ENCODE assay signal across 7 cellular contexts in the genomic region with DNA sequence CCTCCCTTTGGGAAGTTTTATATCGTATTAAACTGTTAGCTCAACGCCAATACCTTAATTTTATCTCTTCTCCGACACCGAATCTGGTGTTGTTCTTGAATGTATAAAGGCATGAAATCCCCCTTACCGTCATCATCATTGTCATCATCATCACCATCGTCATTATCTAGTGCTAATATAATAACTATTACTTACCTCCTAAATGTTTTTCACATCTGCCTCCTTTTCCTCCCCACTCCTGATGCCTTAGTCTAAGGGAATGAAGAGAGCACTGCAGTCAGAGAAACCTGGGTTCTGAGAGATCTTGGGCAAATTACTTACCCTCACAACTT. TPM values are rescaled to one million over a fixed set of nuclear protein-coding genes. Genes with fewer than 3 reads are reported as not detected.
DNase-seq lines count a peak whose midpoint lies in the region; ATAC-seq, FAIRE-seq and TF ChIP-seq lines count a peak whose summit lies in the region.

No MANE protein-coding gene starts in this region.

- peak overlapping the region; percentile 50 for H3K4me3 ChIP-seq in LNCaP clone FGC (ENCODE audit: low read depth, low read length)
- H3K4me3 ChIP-seq in endothelial cell of umbilical vein (replicated peaks in 1 of 3; ENCODE audit: insufficient read depth in 1 of 3, low read depth in 1 of 3, low read length in 3 of 3) = peak overlapping the region; percentile 40 to 95 (median 65)
- H3K4me3 ChIP-seq in psoas muscle = peak overlapping the region; percentile 96

- H2AFZ ChIP-seq in endothelial cell of umbilical vein (ENCODE audit: low read depth, low read length) = peak overlapping the region; percentile 97

- H3K9me1 ChIP-seq in endothelial cell of umbilical vein (replicated peaks; ENCODE audit: control insufficient read depth, extremely low read depth, insufficient read depth, low read length) = no peaks in the 10 kb centered on the region

- DNase-seq in LNCaP clone FGC (ENCODE audit: low read depth) = no peak
- DNase-seq in endothelial cell of umbilical vein (ENCODE audit: low read depth, low spot score) = peak; percentile 39
- DNase-seq in psoas muscle = no peak
- DNase-seq in NCI-H2171 (lab: John Stamatoyannopoulos, UW) = no peak
- no peak for DNase-seq in erythroblast (lab: John Stamatoyannopoulos, UW)
- no peak for DNase-seq in NCI-H2029 (lab: John Stamatoyannopoulos, UW)

- CTCF ChIA-PET in endothelial cell of umbilical vein (lab: Charles Lee) = no interaction called here

- H3K27ac ChIP-seq in endothelial cell of umbilical vein (ENCODE audit: insufficient read depth, low read depth, low read length) = no peak overlapping the region
- H3K27ac ChIP-seq in psoas muscle = peak overlapping the region; percentile 60

- dilution Hi-C loops in endothelial cell of umbilical vein (cut with MboI; ENCODE audit: extremely low pct_ligation_motif_present, low sequenced_read_pairs) = no loop called here

- TF ChIP-seq CTCF in LNCaP clone FGC (IDR thresholded peaks at IDR 0.05; ENCODE audit: control insufficient read depth, extremely low read depth, insufficient read depth) = no peak
- TF ChIP-seq CTCF in endothelial cell of umbilical vein (IDR thresholded peaks at IDR 0.05; ENCODE audit: extremely low read depth in 1 of 2, insufficient read depth in 1 of 2, low read depth in 1 of 2, low read length in 2 of 2) = no peak
- no peak for TF ChIP-seq CTCF in psoas muscle (IDR thresholded peaks at IDR 0.05)

- H3K79me2 ChIP-seq in endothelial cell of umbilical vein (ENCODE audit: control insufficient read depth, insufficient read depth, low read length) = peaks cover 34% of the 10 kb centered on the region

- no peaks in the 10 kb centered on the region for H4K20me1 ChIP-seq in endothelial cell of umbilical vein (replicated peaks; ENCODE audit: control insufficient read depth, extremely low read depth, insufficient read depth, low read length)

- intact Hi-C loops in endothelial cell of umbilical vein (cut with micrococcal nuclease) = loop anchor here (2.0 to 5.0 kb wide), 3 partner anchors 41 to 207 kb away; partner anchors contain the start of genes AK9, CD164, FIG4 and PPIL6
- intact Hi-C loops in psoas muscle (cut with DNase I) = loop anchor here in 1 of 2 donors (2.0 kb wide), 1 partner anchor 43 kb away; the partner anchor contains the start of genes PPIL6 and SMPD2

- peak overlapping the region; percentile 93 for H3K4me2 ChIP-seq in endothelial cell of umbilical vein (ENCODE audit: insufficient read depth, low read length)

- BruUV-seq in endothelial cell of umbilical vein (replicated peaks; lab: Mats Ljungman, UMichigan) = no TSS peak

- POLR2A ChIA-PET in endothelial cell of umbilical vein (lab: Charles Lee) = no interaction called here

- peak; percentile 1 for ATAC-seq in GM19467 (IDR thresholded peaks at IDR 0.05; ENCODE audit: unreplicated experiment)
- ATAC-seq in psoas muscle = no peak

- H3K9ac ChIP-seq in endothelial cell of umbilical vein (replicated peaks; ENCODE audit: extremely low read depth, insufficient read depth, low read length) = peak overlapping the region; percentile 19

- no peaks in the 10 kb centered on the region for H3K9me3 ChIP-seq in endothelial cell of umbilical vein (replicated peaks; ENCODE audit: control insufficient read depth, insufficient read depth, low read length)
- no peaks in the 10 kb centered on the region for H3K9me3 ChIP-seq in psoas muscle

- FAIRE-seq in endothelial cell of umbilical vein (lab: Jason Lieb, UNC) = peak; percentile 31

- no peak for TF ChIP-seq POLR2A in endothelial cell of umbilical vein (IDR thresholded peaks at IDR 0.05; ENCODE audit: low read depth, low read length)
- no peak for TF ChIP-seq POLR2A in erythroblast (IDR thresholded peaks at IDR 0.05; ENCODE audit: low read length)

- 1% methylated on average over 6 of the region's 6 CpGs for WGBS in psoas muscle, 3 donors

- H3K27me3 ChIP-seq in endothelial cell of umbilical vein (ENCODE audit: control insufficient read depth in 2 of 2, insufficient read depth in 2 of 2, low read length in 2 of 2) (peaks cover 8 to 13% of the 10 kb centered on the region in 2 experiments), psoas muscle (ENCODE audit: insufficient read depth in 3 of 3, low read length in 2 of 3) (no peaks in the 10 kb centered on the region)

- H3K36me3 ChIP-seq in endothelial cell of umbilical vein (ENCODE audit: control insufficient read depth in 2 of 2, extremely low read depth in 1 of 2, insufficient read depth in 2 of 2, low read length in 2 of 2) (peaks cover 0 to 3% of the 10 kb centered on the region in 2 experiments), psoas muscle (ENCODE audit: insufficient read depth in 1 of 2, low read depth in 1 of 2) (peaks cover 5 to 26% of the 10 kb centered on the region in 2 donors)

- peaks cover 24% of the 10 kb centered on the region for H3K4me1 ChIP-seq in endothelial cell of umbilical vein (ENCODE audit: control insufficient read depth, extremely low read depth, insufficient read depth, low read length)
- peaks cover 35% of the 10 kb centered on the region for H3K4me1 ChIP-seq in psoas muscle

TF ChIP-seq in endothelial cell of umbilical vein, 7 proteins besides CTCF, POLR2A, EP300 and RAD21:
- no peak for TF ChIP-seq JUN (IDR thresholded peaks at IDR 0.05; ENCODE audit: borderline replicate concordance, insufficient read depth, insufficient read length, low read depth)
- no peak for TF ChIP-seq MYC (IDR thresholded peaks at IDR 0.05; ENCODE audit: low read depth, low read length)
- no peak for TF ChIP-seq MAX (IDR thresholded peaks at IDR 0.05; ENCODE audit: insufficient read depth, insufficient read length)
- TF ChIP-seq GATA2 (IDR thresholded peaks at IDR 0.05; ENCODE audit: insufficient read depth, insufficient read length, low read depth, low read length) = no peak

RNA-seq across cellular contexts. Expression of gene ZBTB24, which starts 0.7 kb away (rescaled TPM):
- total RNA-seq in endothelial cell of umbilical vein (6.2 and 6.4 TPM in 2 replicates), psoas muscle (1 to 10 TPM; 4.4 to 5.8 (median 5.4) TPM)
- polyA plus RNA-seq in endothelial cell of umbilical vein (1.9 TPM in 2 replicates), psoas muscle (1 to 10 TPM; 2.3 to 5.5 (median 2.6) TPM)
- polyA plus RNA-seq in endothelial cell of umbilical vein (2011; cell fraction: cytosol; rRNA removed) = 2.3 TPM in 2 replicates
- 2.8 and 3.1 TPM in 2 replicates for polyA plus RNA-seq in endothelial cell of umbilical vein (2011; cell fraction: nucleus; rRNA removed)
- 3.2 and 3.9 TPM in 2 replicates for polyA plus RNA-seq in endothelial cell of umbilical vein (2012)
- 4.6 and 4.9 TPM in 2 replicates for polyA minus RNA-seq in endothelial cell of umbilical vein
- polyA minus RNA-seq in endothelial cell of umbilical vein (2011; cell fraction: cytosol; rRNA and poly(A)+ RNA removed) = 5.0 TPM
- 2.4 and 3.4 TPM in 2 replicates for polyA minus RNA-seq in endothelial cell of umbilical vein (2011; cell fraction: nucleus; rRNA and poly(A)+ RNA removed)

RNA-seq across cellular contexts. Expression of gene MICAL1, which starts 28.1 kb away (rescaled TPM):
- total RNA-seq in endothelial cell of umbilical vein (36.5 and 38.7 TPM in 2 replicates), psoas muscle (1 to 10 TPM; 3.1 to 7.0 (median 6.0) TPM)
- polyA plus RNA-seq in endothelial cell of umbilical vein (39.4 and 44.5 TPM in 2 replicates), psoas muscle (1 to 10 TPM; 5.0 to 9.4 (median 9.3) TPM)
- 17.3 and 22.9 TPM in 2 replicates for polyA plus RNA-seq in endothelial cell of umbilical vein (2011; cell fraction: cytosol; rRNA removed)
- polyA plus RNA-seq in endothelial cell of umbilical vein (2011; cell fraction: nucleus; rRNA removed) = 379 and 383 TPM in 2 replicates
- 35.2 and 49.5 TPM in 2 replicates for polyA plus RNA-seq in endothelial cell of umbilical vein (2012)
- polyA minus RNA-seq in endothelial cell of umbilical vein = 35.4 and 40.4 TPM in 2 replicates
- 2.5 TPM for polyA minus RNA-seq in endothelial cell of umbilical vein (2011; cell fraction: cytosol; rRNA and poly(A)+ RNA removed)
- 47.3 and 51.9 TPM in 2 replicates for polyA minus RNA-seq in endothelial cell of umbilical vein (2011; cell fraction: nucleus; rRNA and poly(A)+ RNA removed)

RNA-seq across cellular contexts. Expression of gene SMPD2, which starts 43.2 kb away (rescaled TPM):
- total RNA-seq in endothelial cell of umbilical vein (6.9 and 8.5 TPM in 2 replicates), psoas muscle (1 to 10 TPM; 2.1 to 5.1 (median 3.3) TPM)
- polyA plus RNA-seq in endothelial cell of umbilical vein (10.0 and 11.5 TPM in 2 replicates), psoas muscle (1 to 10 TPM; 4.4 to 9.6 (median 5.3) TPM)
- polyA plus RNA-seq in endothelial cell of umbilical vein (2011; cell fraction: cytosol; rRNA removed) = 8.4 and 8.8 TPM in 2 replicates
- polyA plus RNA-seq in endothelial cell of umbilical vein (2011; cell fraction: nucleus; rRNA removed) = 18.3 and 25.6 TPM in 2 replicates
- 5.1 and 6.7 TPM in 2 replicates for polyA plus RNA-seq in endothelial cell of umbilical vein (2012)
- 12.1 and 16.6 TPM in 2 replicates for polyA minus RNA-seq in endothelial cell of umbilical vein
- 8.6 TPM for polyA minus RNA-seq in endothelial cell of umbilical vein (2011; cell fraction: cytosol; rRNA and poly(A)+ RNA removed)
- 14.5 and 22.2 TPM in 2 replicates for polyA minus RNA-seq in endothelial cell of umbilical vein (2011; cell fraction: nucleus; rRNA and poly(A)+ RNA removed)

RNA-seq across cellular contexts. Expression of gene PPIL6, which starts 43.3 kb away (rescaled TPM):
- total RNA-seq in endothelial cell of umbilical vein (0.25 and 0.33 TPM in 2 replicates), psoas muscle (1 to 10 TPM; 1.1 to 3.1 (median 2.6) TPM)
- polyA plus RNA-seq in endothelial cell of umbilical vein (0.11 and 0.25 TPM in 2 replicates), psoas muscle (1 to 10 TPM; 1.8 to 3.9 (median 2.2) TPM)
- polyA plus RNA-seq in endothelial cell of umbilical vein (2011; cell fraction: cytosol; rRNA removed) = 0.23 and 0.32 TPM in 2 replicates
- 0.22 and 0.26 TPM in 2 replicates for polyA plus RNA-seq in endothelial cell of umbilical vein (2011; cell fraction: nucleus; rRNA removed)
- 0.14 and 0.19 TPM in 2 replicates for polyA plus RNA-seq in endothelial cell of umbilical vein (2012)
- polyA minus RNA-seq in endothelial cell of umbilical vein = 0.64 TPM in 1 of 2 replicates, not detected in the other
- polyA minus RNA-seq in endothelial cell of umbilical vein (2011; cell fraction: cytosol; rRNA and poly(A)+ RNA removed) = not detected
- not detected in 2 replicates for polyA minus RNA-seq in endothelial cell of umbilical vein (2011; cell fraction: nucleus; rRNA and poly(A)+ RNA removed)
